ENCODE assay signal across 15 cellular contexts in the genomic region with DNA sequence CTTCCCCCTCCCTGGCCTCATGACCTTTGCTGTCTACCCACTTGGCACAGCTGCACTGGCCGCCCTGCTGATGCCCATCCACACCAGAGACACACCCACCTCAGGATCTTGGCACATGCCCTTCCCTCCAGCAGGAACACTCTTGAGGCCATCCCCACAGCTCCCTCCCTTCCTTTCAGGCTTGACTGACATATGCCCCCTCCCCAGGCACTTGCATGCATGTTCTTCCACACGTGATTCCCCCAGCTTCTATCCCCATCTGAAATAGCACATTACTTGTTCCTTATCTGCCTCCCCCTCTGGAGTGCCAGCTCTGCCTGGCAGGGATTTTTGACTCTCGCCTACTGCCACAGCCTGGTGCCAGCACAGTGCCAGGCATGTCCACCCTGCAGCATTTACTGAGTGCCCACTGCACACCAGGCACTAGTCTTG.
DNase-seq lines count a peak whose midpoint lies in the region; TF ChIP-seq lines count a peak whose summit lies in the region.
"Had no signal": no experiment of that assay in that cellular context is flagged by ENCODE, and none has a peak within 500 bp of the region (broad histone marks: within the 10 kb centered on the region; RNA-seq: fewer than 3 reads in every experiment).

No MANE protein-coding gene starts in this region.

- DNase-seq in caudate nucleus (lab: John Stamatoyannopoulos, UW) (peak in 17 of 61 donors; percentile 6 to 57 (median 19)), right atrium auricular region (ENCODE audit: low spot score) (no peak), occipital lobe (lab: John Stamatoyannopoulos, UW) (peak; percentile 30), tibial nerve (ENCODE audit: low spot score in 2 of 2) (no peak), NCI-H345 (lab: John Stamatoyannopoulos, UW) (no peak), putamen (ENCODE audit: low spot score) (no peak), EL (no peak)
- DNase-seq in stimulated activated naive CD4-positive, alpha-beta T cell treated with Interleukin-2 at 50 U/mL for 16 hours (lab: John Stamatoyannopoulos, UW): no peak
- DNase-seq: activated CD8-positive, alpha-beta T cell treated with anti-CD3 and anti-CD28 coated beads for 36 hours; DND-41; effector CD4-positive, alpha-beta T cell; Kasumi-1; naive thymus-derived CD8-positive, alpha-beta T cell; OCI-M1; stimulated activated naive B cell treated with anti-CD40 and anti-IgM and Interleukin-4, amounts not matched to agents 10 μg/mL and 1 μg/mL and 100 μg/mL, for 72 hours had no signal

- H3K27me3 ChIP-seq in right atrium auricular region (no peaks in the 10 kb centered on the region), tibial nerve (no peaks in the 10 kb centered on the region)

- TF ChIP-seq CTCF in right atrium auricular region (IDR thresholded peaks at IDR 0.05): no peak
- no peak for TF ChIP-seq CTCF in tibial nerve (IDR thresholded peaks at IDR 0.05)

- peak overlapping the region; percentile 42 for H3K27ac ChIP-seq in caudate nucleus (ENCODE audit: low read depth, low read length)
- H3K27ac ChIP-seq in right atrium auricular region: peak overlapping the region; percentile 75 to 90
- H3K27ac ChIP-seq in tibial nerve: peak overlapping the region in 3 of 4 donors; percentile 45 to 85 (median 85)

- TF ChIP-seq POLR2A in tibial nerve (IDR thresholded peaks at IDR 0.05): no peak

- H3K9me3 ChIP-seq in right atrium auricular region: no peaks in the 10 kb centered on the region
- H3K9me3 ChIP-seq in tibial nerve: no peaks in the 10 kb centered on the region

- no peak overlapping the region for H3K4me3 ChIP-seq in right atrium auricular region
- no peak overlapping the region for H3K4me3 ChIP-seq in tibial nerve

- H3K36me3 ChIP-seq in right atrium auricular region: no peaks in the 10 kb centered on the region
- no peaks in the 10 kb centered on the region for H3K36me3 ChIP-seq in tibial nerve

- peaks cover 0 to 67% of the 10 kb centered on the region in 2 donors for H3K4me1 ChIP-seq in right atrium auricular region
- peaks cover 0 to 67% (median 33%) of the 10 kb centered on the region in 4 donors for H3K4me1 ChIP-seq in tibial nerve

- no peak for TF ChIP-seq EP300 in tibial nerve (IDR thresholded peaks at IDR 0.05)

- 67 to 74% methylated on average over 3 of the region's 3 CpGs for WGBS in tibial nerve, 2 donors
